ENCODE assay signal across 25 cellular contexts in genomic region chr3:39130026-39130425, GRCh38.
"Had no signal": no experiment of that assay in that cellular context is flagged by ENCODE, and none has a peak within 500 bp of the region (broad histone marks: within the 10 kb centered on the region; RNA-seq: fewer than 3 reads in every experiment).

No MANE protein-coding gene starts in this region.

- H3K36me3 Mint-ChIP-seq: activated naive CD8-positive, alpha-beta T cell had no signal

- H3K36me3 ChIP-seq: sigmoid colon, thoracic aorta, upper lobe of right lung had no signal

- H3K27me3 ChIP-seq: sigmoid colon, upper lobe of right lung had no signal

- H3K27me3 Mint-ChIP-seq: activated naive CD8-positive, alpha-beta T cell; memory B cell; T-helper 17 cell had no signal

- H3K9me3 ChIP-seq: sigmoid colon, thoracic aorta, upper lobe of right lung had no signal

- H3K27ac ChIP-seq: sigmoid colon, SK-N-MC, thoracic aorta, upper lobe of right lung had no signal

- ATAC-seq: activated CD4-positive, CD25-positive, alpha-beta regulatory T cell treated with anti-CD3 and anti-CD28 coated beads, Interleukin-2, amount 50 U/mL, for 24 hours; activated T-cell treated with anti-CD3 and anti-CD28 coated beads, Interleukin-2, amount 50 U/mL, for 72 hours; esophagus mucosa; left ventricle myocardium superior; T-helper 17 cell; upper lobe of right lung had no signal

- H3K27ac Mint-ChIP-seq: activated naive CD8-positive, alpha-beta T cell; activated T-cell treated with anti-CD3 and anti-CD28 coated beads, Interleukin-2, amount 50 U/mL, for 72 hours; memory B cell; T-helper 17 cell had no signal

- DNase-seq: activated CD4-positive, alpha-beta T cell treated with anti-CD3 and anti-CD28 coated beads, Interleukin-2, amount 50 U/mL, for 1 hour; activated effector memory CD4-positive, alpha-beta T cell treated with anti-CD3 and anti-CD28 coated beads, Interleukin-2, amount 50 U/mL, for 16 hours; activated T-cell treated with anti-CD3 and anti-CD28 coated beads, Interleukin-2, amount 50 U/mL, for 72 hours; amniotic stem cell; effector memory CD4-positive, alpha-beta T cell; glutamatergic neuron; hippocampal formation; left ventricle myocardium superior; nephron progenitor cell; nucleus accumbens; SHP77 treated with DMSO at 0.1 percent for 48 hours; stimulated activated CD4-positive, alpha-beta T cell treated with anti-CD3 and anti-CD28 coated beads, Interleukin-2, amount 100 ng/mL, for 48 hours; stimulated activated CD8-positive, alpha-beta memory T cell treated with anti-CD3 and anti-CD28 coated beads, Interleukin-4, amount 100 ng/mL, for 48 hours; stimulated activated naive CD4-positive, alpha-beta T cell; SW 1271; T-helper 17 cell; upper lobe of right lung had no signal

- H3K4me3 Mint-ChIP-seq: activated naive CD8-positive, alpha-beta T cell; activated T-cell treated with anti-CD3 and anti-CD28 coated beads, Interleukin-2, amount 50 U/mL, for 72 hours; memory B cell; nephron progenitor cell had no signal

- H3K9me3 Mint-ChIP-seq: activated T-cell treated with anti-CD3 and anti-CD28 coated beads, Interleukin-2, amount 50 U/mL, for 72 hours; memory B cell; nephron progenitor cell had no signal

- H3K4me3 ChIP-seq: sigmoid colon, SK-N-MC, smooth muscle cell, thoracic aorta, upper lobe of right lung had no signal

- H3K4me2 ChIP-seq: smooth muscle cell had no signal
